Comparison of ENCODE assay signal across 26 cellular contexts in the genomic region with DNA sequence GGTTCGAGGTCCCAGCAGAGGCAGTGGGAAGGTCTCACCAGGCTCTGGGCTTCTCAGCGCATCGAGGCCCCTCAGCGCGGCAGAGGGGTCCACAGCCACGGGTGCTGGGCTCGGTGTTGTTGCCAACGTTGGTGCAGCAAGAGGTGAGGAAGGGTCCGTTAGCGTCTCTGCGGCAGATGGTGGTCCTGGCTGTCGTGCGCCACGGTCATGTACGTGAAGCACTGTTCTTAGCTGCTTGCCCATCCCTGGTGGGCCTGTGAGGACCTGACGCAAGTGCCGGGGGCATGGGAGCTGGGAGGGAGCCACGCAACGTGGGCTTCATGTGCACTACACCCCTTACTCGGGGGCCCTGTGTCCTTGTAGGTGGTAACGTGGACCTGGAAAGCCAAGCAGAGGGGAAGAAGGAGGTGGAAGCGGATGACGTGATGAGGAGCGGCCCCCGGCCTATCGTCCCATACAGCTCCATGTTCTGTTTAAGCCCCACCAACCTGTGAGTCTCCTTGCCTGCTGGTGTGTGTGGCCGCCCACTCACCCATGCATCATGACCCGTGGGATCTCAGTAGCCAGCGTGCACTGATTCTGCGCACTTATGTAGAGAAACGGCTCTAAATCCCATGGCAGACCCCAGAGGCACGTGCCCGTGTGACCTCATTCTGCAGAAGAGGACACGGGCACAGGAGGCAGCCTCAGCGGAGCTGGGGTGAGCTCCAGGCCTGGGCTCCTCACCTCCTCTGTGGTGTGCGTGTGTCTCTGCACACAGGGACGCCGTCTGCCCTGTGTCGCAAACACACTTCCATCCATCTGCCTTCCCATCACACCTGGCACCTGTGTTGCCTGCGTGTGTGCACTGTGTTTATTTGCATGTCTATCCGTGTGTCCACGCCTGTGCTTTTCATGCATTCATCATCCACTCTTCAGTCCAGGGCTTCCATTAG.
DNase-seq lines count a peak whose midpoint lies in the region; ATAC-seq and TF ChIP-seq lines count a peak whose summit lies in the region.
"Had no signal": no experiment of that assay in that cellular context is flagged by ENCODE, and none has a peak within 500 bp of the region (broad histone marks: within the 10 kb centered on the region; RNA-seq: fewer than 3 reads in every experiment).

No MANE protein-coding gene starts in this region.

- no peak overlapping the region for H4K91ac ChIP-seq in IMR-90 (ENCODE audit: insufficient read depth, low read depth, low read length)

- H3K4me3 Mint-ChIP-seq in activated T-cell treated with anti-CD3 and anti-CD28 coated beads, Interleukin-2, amount 50 U/mL, for 4 hours, result no peak overlapping the region
- H3K4me3 Mint-ChIP-seq: activated T-helper 1 cell treated with anti-CD3 and anti-CD28 coated beads, Interleukin-12 subunit alpha, Interleukin-12 subunit beta, Interleukin-2, Interleukin-4 antibody, amounts not matched to agents 30 ng/mL and 10 ng/mL and 1 ng/mL, durations not matched to agents 14 hours and 24 hours and 36 hours; HFFc6 had no signal

- no peaks in the 10 kb centered on the region for H4K20me1 ChIP-seq in IMR-90 (ENCODE audit: insufficient read depth, low read length)

- H3K36me3 Mint-ChIP-seq in activated T-cell treated with anti-CD3 and anti-CD28 coated beads, Interleukin-2, amount 50 U/mL, for 4 hours (ENCODE audit: insufficient read depth), result no peaks in the 10 kb centered on the region
- H3K36me3 Mint-ChIP-seq: activated naive CD4-positive, alpha-beta T cell treated with anti-CD3 and anti-CD28 coated beads, Interleukin-2, amount 50 U/mL, for 72 hours; CD4-positive, alpha-beta memory T cell had no signal

- 80% methylated on average over 30 of the region's 42 CpGs; no CpG with 5 or more reads in 1 of the 2 experiments for WGBS in IMR-90 (ENCODE audit: extremely low coverage in 2 of 2, insufficient read length in 1 of 2), 2 experiments
- WGBS in sigmoid colon, 2 donors, result 91 to 93% methylated on average over 42 of the region's 42 CpGs

- POLR2A ChIA-PET in IMR-90 (lab: Charles Lee; ENCODE audit: unreplicated experiment), result no interaction called here

- H3K9me1 ChIP-seq in IMR-90 (ENCODE audit: insufficient read depth, low read length), result no peaks in the 10 kb centered on the region

- no peak overlapping the region for H3K56ac ChIP-seq in IMR-90 (ENCODE audit: extremely low read depth, insufficient read depth, low read length)

- H2AK9ac ChIP-seq in IMR-90 (replicated peaks; ENCODE audit: low read depth, low read length, poor library complexity), result no peak overlapping the region

- no peak overlapping the region for H3K9ac ChIP-seq in IMR-90 (ENCODE audit: low read depth, low read length)

- dilution Hi-C loops in IMR-90 (cut with HindIII; ENCODE audit: low sequenced_read_pairs, unreplicated experiment), result no loop called here

- no peak overlapping the region for H2AK5ac ChIP-seq in IMR-90 (ENCODE audit: low read depth, low read length)

- no peak overlapping the region for H4K5ac ChIP-seq in IMR-90 (ENCODE audit: low read depth, low read length)

- H2BK20ac ChIP-seq in IMR-90 (ENCODE audit: low read depth, low read length), result no peak overlapping the region

- ATAC-seq in IMR-90 (ENCODE audit: low read depth), result no peak
- no peak for ATAC-seq in activated T-cell treated with anti-CD3 and anti-CD28 coated beads, Interleukin-2, amount 50 U/mL, for 4 hours
- ATAC-seq: activated naive CD4-positive, alpha-beta T cell treated with anti-CD3 and anti-CD28 coated beads, Interleukin-2, amount 50 U/mL, for 72 hours; esophagus mucosa; lower lobe of right lung; right cardiac atrium had no signal

- no peak for TF ChIP-seq RAD21 in IMR-90 (IDR thresholded peaks at IDR 0.05; ENCODE audit: low read length)

- intact Hi-C loops in IMR-90 (cut with micrococcal nuclease), result no loop called here
- intact Hi-C loops in sigmoid colon (cut with DNase I), result no loop called here

- no peaks in the 10 kb centered on the region for H3K79me1 ChIP-seq in IMR-90 (ENCODE audit: low read depth in 1 of 2, low read length in 2 of 2)

- H3K4me2 ChIP-seq in IMR-90 (ENCODE audit: low read depth, low read length), result no peak overlapping the region

- TF ChIP-seq CTCF in IMR-90 (conservative IDR thresholded peaks at IDR 0.05; ENCODE audit: low read depth, low read length), result no peak
- TF ChIP-seq CTCF in sigmoid colon (IDR thresholded peaks at IDR 0.05), result no peak

- TF ChIP-seq POLR2A in IMR-90 (IDR thresholded peaks at IDR 0.05; ENCODE audit: low read depth, low read length) (no peak), sigmoid colon (IDR thresholded peaks at IDR 0.05) (no peak)

- peak; percentile 22 for DNase-seq in D341Med (ENCODE audit: low spot score)
- DNase-seq in IMR-90, result no peak
- DNase-seq in iPS-NIHi7 (ENCODE audit: extremely low spot score), result peak; percentile 5
- peak; percentile 46 for DNase-seq in sigmoid colon
- DNase-seq in activated T-cell treated with anti-CD3 and anti-CD28 coated beads, Interleukin-2, amount 50 U/mL, for 4 hours, result no peak
- no peak for DNase-seq in NCI-H82 treated with DMSO at 0.1 percent for 48 hours (lab: John Stamatoyannopoulos, UW; ENCODE audit: unreplicated experiment)
- DNase-seq in NCI-H2171 (lab: John Stamatoyannopoulos, UW), result no peak
- DNase-seq: activated CD4-positive, CD25-positive, alpha-beta regulatory T cell; CD4-positive, alpha-beta memory T cell; effector memory CD4-positive, alpha-beta T cell; GF-D8; HFFc6; hypothalamus; KG1; lower lobe of right lung; NCI-H1694; NCI-H2171 treated with DMSO at 0.1 percent for 48 hours; RPMI8226; stimulated activated CD4-positive, alpha-beta T cell treated with anti-CD3 and anti-CD28 coated beads, Interleukin-15, amount 100 ng/mL, for 24 hours; stimulated activated CD8-positive, alpha-beta memory T cell treated with anti-CD3 and anti-CD28 coated beads, Interleukin-4, amount 100 ng/mL, for 48 hours; T-helper 9 cell; uterus had no signal

- H3K18ac ChIP-seq in IMR-90 (ENCODE audit: low read depth, low read length), result no peak overlapping the region

- H3K27me3 ChIP-seq in IMR-90 (ENCODE audit: control insufficient read depth, insufficient read depth, low read length) (no peaks in the 10 kb centered on the region), sigmoid colon (no peaks in the 10 kb centered on the region)
- H3K27me3 ChIP-seq: uterus had no signal

- H3K9me3 ChIP-seq in IMR-90 (ENCODE audit: control insufficient read depth, insufficient read depth, low read length), result peaks cover 56% of the 10 kb centered on the region
- H3K9me3 ChIP-seq in sigmoid colon, result no peaks in the 10 kb centered on the region
- H3K9me3 ChIP-seq: lower lobe of right lung, uterus had no signal

- CTCF ChIA-PET in IMR-90 (lab: Yijun Ruan, JAX), result no interaction called here

- H3K4me1 ChIP-seq in IMR-90 (ENCODE audit: control insufficient read depth, insufficient read depth, low read length) (no peaks in the 10 kb centered on the region), sigmoid colon (no peaks in the 10 kb centered on the region)
- H3K4me1 ChIP-seq: lower lobe of right lung, uterus had no signal

- no peaks in the 10 kb centered on the region for H3K9me3 Mint-ChIP-seq in activated T-cell treated with anti-CD3 and anti-CD28 coated beads, Interleukin-2, amount 50 U/mL, for 4 hours
- H3K9me3 Mint-ChIP-seq: activated naive CD4-positive, alpha-beta T cell treated with anti-CD3 and anti-CD28 coated beads, Interleukin-2, amount 50 U/mL, for 72 hours; activated T-helper 1 cell treated with anti-CD3 and anti-CD28 coated beads, Interleukin-12 subunit alpha, Interleukin-12 subunit beta, Interleukin-2, Interleukin-4 antibody, amounts not matched to agents 30 ng/mL and 10 ng/mL and 1 ng/mL, durations not matched to agents 14 hours and 24 hours and 36 hours; CD4-positive, alpha-beta memory T cell had no signal

- H3K14ac ChIP-seq in IMR-90 (replicated peaks; ENCODE audit: low read depth, low read length), result no peak overlapping the region

- no peak overlapping the region for H2BK120ac ChIP-seq in IMR-90 (ENCODE audit: low read depth, low read length)

- H3K36me3 ChIP-seq in IMR-90 (ENCODE audit: control insufficient read depth, insufficient read depth, low read length) (no peaks in the 10 kb centered on the region), sigmoid colon (no peaks in the 10 kb centered on the region)
- H3K36me3 ChIP-seq: lower lobe of right lung, uterus had no signal

- H2AFZ ChIP-seq in IMR-90 (replicated peaks; ENCODE audit: low read length, poor library complexity), result peak overlapping the region; percentile 43

- peaks cover 10% of the 10 kb centered on the region for H3K27me3 Mint-ChIP-seq in activated T-cell treated with anti-CD3 and anti-CD28 coated beads, Interleukin-2, amount 50 U/mL, for 4 hours (ENCODE audit: low read depth)

- H2BK15ac ChIP-seq in IMR-90 (ENCODE audit: low read depth, low read length), result no peak overlapping the region

- H4K8ac ChIP-seq in IMR-90 (ENCODE audit: low read depth in 2 of 2, low read length in 2 of 2), result no peak overlapping the region

- H3K4me3 ChIP-seq in IMR-90 (ENCODE audit: insufficient read depth, low read depth, low read length) (no peak overlapping the region), sigmoid colon (no peak overlapping the region)
- H3K4me3 ChIP-seq: lower lobe of right lung, uterus had no signal

- H2BK5ac ChIP-seq in IMR-90 (ENCODE audit: low read depth, low read length, poor library complexity, severe bottlenecking), result no peak overlapping the region

- no TSS peak for BruUV-seq in IMR-90 (replicated peaks; lab: Mats Ljungman, UMichigan)

- in situ Hi-C loops in IMR-90 (cut with MboI; ENCODE audit: low sequenced_read_pairs), result no loop called here

- H3K27ac ChIP-seq in IMR-90 (ENCODE audit: insufficient read depth, low read length) (no peak overlapping the region), sigmoid colon (no peak overlapping the region)
- H3K27ac ChIP-seq: lower lobe of right lung, uterus had no signal

- TF ChIP-seq EP300 in sigmoid colon (IDR thresholded peaks at IDR 0.05), result no peak

- H3K4me1 Mint-ChIP-seq in activated T-cell treated with anti-CD3 and anti-CD28 coated beads, Interleukin-2, amount 50 U/mL, for 4 hours (ENCODE audit: low read depth), result no peaks in the 10 kb centered on the region
- H3K4me1 Mint-ChIP-seq: CD4-positive, alpha-beta memory T cell had no signal

- H3K23ac ChIP-seq in IMR-90 (ENCODE audit: low read depth, low read length), result no peak overlapping the region

- H3K4ac ChIP-seq in IMR-90 (ENCODE audit: low read depth, low read length), result no peak overlapping the region

TF ChIP-seq in IMR-90, 13 proteins besides CTCF, POLR2A, EP300 and RAD21 (continues in another document):
- TF ChIP-seq, protein P1, sequence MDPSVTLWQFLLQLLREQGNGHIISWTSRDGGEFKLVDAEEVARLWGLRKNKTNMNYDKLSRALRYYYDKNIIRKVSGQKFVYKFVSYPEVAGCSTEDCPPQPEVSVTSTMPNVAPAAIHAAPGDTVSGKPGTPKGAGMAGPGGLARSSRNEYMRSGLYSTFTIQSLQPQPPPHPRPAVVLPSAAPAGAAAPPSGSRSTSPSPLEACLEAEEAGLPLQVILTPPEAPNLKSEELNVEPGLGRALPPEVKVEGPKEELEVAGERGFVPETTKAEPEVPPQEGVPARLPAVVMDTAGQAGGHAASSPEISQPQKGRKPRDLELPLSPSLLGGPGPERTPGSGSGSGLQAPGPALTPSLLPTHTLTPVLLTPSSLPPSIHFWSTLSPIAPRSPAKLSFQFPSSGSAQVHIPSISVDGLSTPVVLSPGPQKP (IDR thresholded peaks at IDR 0.05; ENCODE audit: borderline replicate concordance, low read depth, low read length), result no peak
- TF ChIP-seq BHLHE40 (IDR thresholded peaks at IDR 0.05; ENCODE audit: low read depth, low read length) (no peak), MAFK (IDR thresholded peaks at IDR 0.05; ENCODE audit: low read depth, low read length) (no peak)

Comparison
In these comparisons a context has a peak if more than half of its experiments do, and no peak if none do; other contexts are left out.
1. DNase-seq: peak in D341Med (single experiment), iPS-NIHi7 (single experiment) and sigmoid colon (single experiment); none in IMR-90 (single experiment), activated T-cell treated with anti-CD3 and anti-CD28 coated beads, Interleukin-2, amount 50 U/mL, for 4 hours (single experiment), NCI-H82 treated with DMSO at 0.1 percent for 48 hours (single experiment) and NCI-H2171 (single experiment).